ENCODE assay signal across 28 cellular contexts in genomic region chr6:137016366-137016765, GRCh38. TPM values are rescaled to one million over a fixed set of nuclear protein-coding genes. Genes with fewer than 3 reads are reported as not detected.
DNase-seq lines count a peak whose midpoint lies in the region; TF ChIP-seq lines count a peak whose summit lies in the region.
"Had no signal": no experiment of that assay in that cellular context is flagged by ENCODE, and none has a peak within 500 bp of the region (broad histone marks: within the 10 kb centered on the region; RNA-seq: fewer than 3 reads in every experiment).

No MANE protein-coding gene starts in this region.

- no peaks in the 10 kb centered on the region for H3K36me3 ChIP-seq in SJCRH30
- no peaks in the 10 kb centered on the region for H3K36me3 ChIP-seq in skeletal muscle satellite cell (ENCODE audit: insufficient read depth, low read length)
- H3K36me3 ChIP-seq: ascending aorta, heart right ventricle, neutrophil had no signal

- no peak for TF ChIP-seq CTCF in HFFc6 (IDR thresholded peaks at IDR 0.05)
- no peak for TF ChIP-seq CTCF in fibroblast of the aortic adventitia (IDR thresholded peaks at IDR 0.05; ENCODE audit: insufficient read depth, low read length)
- no peak for TF ChIP-seq CTCF in dorsolateral prefrontal cortex (IDR thresholded peaks at IDR 0.05 in 54 of 56, conservative IDR thresholded peaks at IDR 0.05 in 2 of 56; ENCODE audit: low read depth in 1 of 56, partially characterized antibody in 56 of 56)

- H3K9me3 Mint-ChIP-seq in HFFc6 = no peaks in the 10 kb centered on the region
- H3K9me3 Mint-ChIP-seq: activated CD8-positive, alpha-beta T cell treated with anti-CD3 and anti-CD28 coated beads for 36 hours had no signal

- intact Hi-C loops in dorsolateral prefrontal cortex (cut with DNase I) = no loop called here

- peak overlapping the region; percentile 19; the same call in 1 of the 2 replicates for H3K27ac Mint-ChIP-seq in HFFc6
- H3K27ac Mint-ChIP-seq: activated CD8-positive, alpha-beta T cell treated with anti-CD3 and anti-CD28 coated beads for 36 hours; activated naive CD8-positive, alpha-beta T cell; progenitor cell of endocrine pancreas had no signal

- H3K27ac ChIP-seq in SJCRH30 (peak overlapping the region; percentile 86), dorsolateral prefrontal cortex (no peak overlapping the region)
- H3K27ac ChIP-seq: ascending aorta, epithelial cell of prostate, heart right ventricle, neutrophil, RWPE1, SK-N-MC, testis had no signal

- no peaks in the 10 kb centered on the region for H3K9me3 ChIP-seq in SJCRH30 (replicated peaks)
- no peaks in the 10 kb centered on the region for H3K9me3 ChIP-seq in skeletal muscle satellite cell (replicated peaks; ENCODE audit: low read length)
- H3K9me3 ChIP-seq: ascending aorta, neutrophil, testis had no signal

- H3K4me3 ChIP-seq in SJCRH30 (no peak overlapping the region), fibroblast of the aortic adventitia (ENCODE audit: low read depth, low read length) (no peak overlapping the region), skeletal muscle satellite cell (ENCODE audit: low read length) (no peak overlapping the region), dorsolateral prefrontal cortex (no peak overlapping the region)
- H3K4me3 ChIP-seq: ascending aorta, heart right ventricle, SK-N-MC, testis had no signal

- H3K27me3 Mint-ChIP-seq in HFFc6 (ENCODE audit: insufficient read depth) = peaks cover 1% of the 10 kb centered on the region; the same call in 1 of the 2 replicates
- H3K27me3 Mint-ChIP-seq: progenitor cell of endocrine pancreas had no signal

- H3K4me2 ChIP-seq in skeletal muscle satellite cell (ENCODE audit: low read length) = peak overlapping the region; percentile 18

- H3K4me1 Mint-ChIP-seq in HFFc6 (ENCODE audit: low read depth) = peaks cover 26% of the 10 kb centered on the region

- no peak overlapping the region for H3K4me3 Mint-ChIP-seq in HFFc6
- H3K4me3 Mint-ChIP-seq: activated CD8-positive, alpha-beta T cell treated with anti-CD3 and anti-CD28 coated beads for 36 hours; activated naive CD8-positive, alpha-beta T cell had no signal

- H3K27me3 ChIP-seq in SJCRH30 (no peaks in the 10 kb centered on the region), skeletal muscle satellite cell (ENCODE audit: control insufficient read depth, insufficient read depth, low read length) (no peaks in the 10 kb centered on the region), dorsolateral prefrontal cortex (peaks cover 0 to 44% (median 10%) of the 10 kb centered on the region in 45 donors)
- H3K27me3 ChIP-seq: ascending aorta, testis had no signal

- no peaks in the 10 kb centered on the region for H3K36me3 Mint-ChIP-seq in HFFc6 (ENCODE audit: low read depth)
- H3K36me3 Mint-ChIP-seq: activated naive CD8-positive, alpha-beta T cell had no signal

- peak; percentile 23 for DNase-seq in HFFc6
- peak; percentile 76 to 84 for DNase-seq in SJCRH30
- DNase-seq in fibroblast of the aortic adventitia (ENCODE audit: low read depth) = peak; percentile 84
- no peak for DNase-seq in anterior cingulate cortex (lab: John Stamatoyannopoulos, UW)
- DNase-seq in SW480 (ENCODE audit: low spot score) = no peak
- DNase-seq in dorsolateral prefrontal cortex = no peak
- DNase-seq: activated CD4-positive, alpha-beta T cell treated with anti-CD3 and anti-CD28 coated beads for 1 hour; activated CD8-positive, alpha-beta T cell treated with anti-CD3 and anti-CD28 coated beads for 36 hours; activated effector memory CD4-positive, alpha-beta T cell treated with Interleukin-2 at 50 U/mL for 16 hours; activated T-cell treated with anti-CD3 and anti-CD28 coated beads for 4 hours; effector CD4-positive, alpha-beta T cell; foreskin fibroblast; heart right ventricle; mammary epithelial cell; NCI-H1092 treated with DMSO at 0.1 percent for 48 hours; NCI-H2081; NCI-H82; stimulated activated naive CD4-positive, alpha-beta T cell treated with Interleukin-2 at 50 U/mL for 16 hours; testis had no signal

- H3K4me1 ChIP-seq in SJCRH30 = peaks cover 64% of the 10 kb centered on the region
- H3K4me1 ChIP-seq in skeletal muscle satellite cell (ENCODE audit: control insufficient read depth, insufficient read depth, low read length) = peaks cover 32% of the 10 kb centered on the region
- H3K4me1 ChIP-seq: ascending aorta, testis had no signal

- H3K9ac ChIP-seq in skeletal muscle satellite cell (ENCODE audit: low read depth, low read length) = peak overlapping the region; percentile 45

RNA-seq across cellular contexts. Expression of gene IL20RA, which starts 28.4 kb away (rescaled TPM):
- not detected for total RNA-seq in HFFc6 (2021; fragmentation: NEBNext Ultra II Directional; extraction: Animal tissue kit (Norgen Biotek cat#: 25700))
- 0.13 and 0.22 TPM in 2 replicates for total RNA-seq in SJCRH30 (2014; rRNA removed; shearing (Covaris generic))
- total RNA-seq in fibroblast of the aortic adventitia (ENCODE audit: low replicate concordance) = 0.18 and 0.90 TPM in 2 replicates
- 0.25 and 0.87 TPM in 2 replicates for total RNA-seq in skeletal muscle satellite cell (2012; rRNA removed)
- total RNA-seq in dorsolateral prefrontal cortex = 1 to 10 TPM in 114 of 120 experiments, under 1 TPM in 6; 0.86 to 4.9 (median 2.1) TPM
- total RNA-seq: activated CD8-positive, alpha-beta T cell treated with anti-CD3 and anti-CD28 coated beads for 36 hours; ascending aorta; mammary epithelial cell; T-helper 2 cell treated with Interferon-gamma antibody and Interleukin-4, amounts not matched to agents 100 ng/mL and 5 ng/mL, for 36 hours had no signal

Comparison
In these comparisons a context has a peak if more than half of its experiments do, and no peak if none do; other contexts are left out.
1. DNase-seq: peak in HFFc6 (single experiment), SJCRH30 (2 of 2) and fibroblast of the aortic adventitia (single experiment); none in anterior cingulate cortex (0 of 58), SW480 (single experiment) and dorsolateral prefrontal cortex (0 of 10).